ENCODE assay signal across 18 cellular contexts in the genomic region with DNA sequence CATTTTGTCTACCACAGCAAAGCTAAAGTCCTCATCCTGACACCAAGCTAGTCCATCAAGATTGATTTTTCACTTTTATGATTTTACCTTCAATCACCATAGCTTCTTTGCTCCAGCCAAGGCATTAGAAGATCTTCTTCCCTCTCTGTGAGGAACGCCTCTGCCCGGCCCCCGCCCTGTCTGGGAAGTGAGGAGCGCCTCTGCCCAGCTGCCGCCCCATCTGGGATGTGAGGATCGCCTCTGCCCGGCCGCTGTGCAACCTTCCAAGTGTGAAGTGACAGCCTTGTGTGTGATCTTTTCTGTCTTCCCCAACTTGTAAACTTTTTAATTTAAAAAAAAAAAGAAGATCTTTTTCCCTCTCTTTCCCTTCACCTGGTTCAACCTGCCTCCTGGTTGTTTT.
DNase-seq lines count a peak whose midpoint lies in the region; ATAC-seq, FAIRE-seq and TF ChIP-seq lines count a peak whose summit lies in the region.
"Had no signal": no experiment of that assay in that cellular context is flagged by ENCODE, and none has a peak within 500 bp of the region (broad histone marks: within the 10 kb centered on the region; RNA-seq: fewer than 3 reads in every experiment).

No MANE protein-coding gene starts in this region.

- H2AFZ ChIP-seq in GM23248 (no peak overlapping the region), GM23338 (0 out of 2 replicates have a peak overlapping the region, but pooled peaks have one; percentile 10)

- H4K20me1 ChIP-seq in GM23248 (ENCODE audit: insufficient read depth) (no peaks in the 10 kb centered on the region), GM23338 (replicated peaks; ENCODE audit: insufficient read depth) (no peaks in the 10 kb centered on the region)

- H3K4me1 ChIP-seq in GM23248 (ENCODE audit: insufficient read depth) (peaks cover 32% of the 10 kb centered on the region), GM23338 (ENCODE audit: insufficient read depth) (no peaks in the 10 kb centered on the region), kidney (ENCODE audit: control insufficient read depth in 1 of 2, insufficient read depth in 1 of 2, low read depth in 1 of 2, low read length in 2 of 2) (no peaks in the 10 kb centered on the region), upper lobe of right lung (no peaks in the 10 kb centered on the region)
- H3K4me1 ChIP-seq: Caco-2, HAP-1 had no signal

- peaks cover 2% of the 10 kb centered on the region for H3K27me3 Mint-ChIP-seq in GM23338 (ENCODE audit: insufficient read depth, low read depth, poor library complexity)

- H3K27me3 ChIP-seq in GM23248 (replicated peaks; ENCODE audit: insufficient read depth) = no peaks in the 10 kb centered on the region
- H3K27me3 ChIP-seq in GM23338 (ENCODE audit: insufficient read depth) = no peaks in the 10 kb centered on the region
- no peaks in the 10 kb centered on the region for H3K27me3 ChIP-seq in upper lobe of right lung

- H3K9me2 ChIP-seq in GM23248 (ENCODE audit: insufficient read depth) (no peaks in the 10 kb centered on the region), GM23338 (ENCODE audit: insufficient read depth) (no peaks in the 10 kb centered on the region; the same call in 1 of the 2 replicates)

- ATAC-seq in GM23338 (no peak), upper lobe of right lung (no peak), HG03442 (IDR thresholded peaks at IDR 0.05; ENCODE audit: unreplicated experiment) (no peak), GM21447 (IDR thresholded peaks at IDR 0.05; ENCODE audit: unreplicated experiment) (no peak)

- H3K27ac ChIP-seq in GM23248 (peak overlapping the region; percentile 82), GM23338 (ENCODE audit: low read depth) (no peak overlapping the region), kidney (ENCODE audit: low read depth in 2 of 2, low read length in 2 of 2) (no peak overlapping the region), upper lobe of right lung (no peak overlapping the region)

- H3K4me1 Mint-ChIP-seq in GM23338 = no peaks in the 10 kb centered on the region
- H3K4me1 Mint-ChIP-seq: CD4-positive, alpha-beta memory T cell had no signal

- H3K9ac ChIP-seq in GM23248 (peak overlapping the region; percentile 48; the same call in 1 of the 2 replicates), kidney (ENCODE audit: low read length in 2 of 2) (no peak overlapping the region)

- DNase-seq in GM23248 (no peak), GM23338 (ENCODE audit: low spot score) (no peak), kidney (peak; percentile 70), upper lobe of right lung (peak; percentile 52)
- DNase-seq: C1 segment of cervical spinal cord; Caco-2; CD4-positive, alpha-beta memory T cell; DMS53; DMS79 treated with DMSO at 0.1 percent for 48 hours; GF-D8; GOT3; HFFc6 had no signal

- in situ Hi-C loops in GM23248 (cut with MboI) = no loop called here

- TF ChIP-seq CTCF in GM23338 (conservative IDR thresholded peaks at IDR 0.05; ENCODE audit: low read depth in 2 of 2) = no peak
- no peak for TF ChIP-seq CTCF in kidney (IDR thresholded peaks at IDR 0.05; ENCODE audit: borderline replicate concordance, extremely low read depth, insufficient read depth)
- no peak for TF ChIP-seq CTCF in upper lobe of right lung (IDR thresholded peaks at IDR 0.05)

- peak overlapping the region; percentile 62 for H3K4me2 ChIP-seq in GM23248 (ENCODE audit: unreplicated experiment)
- H3K4me2 ChIP-seq in GM23338 = no peak overlapping the region

- H3K4me3 Mint-ChIP-seq in GM23338 = no peak overlapping the region
- H3K4me3 Mint-ChIP-seq: CD4-positive, alpha-beta memory T cell; HFFc6 had no signal

- H3K27ac Mint-ChIP-seq in GM23338 = no peak overlapping the region
- H3K27ac Mint-ChIP-seq: CD4-positive, alpha-beta memory T cell; HFFc6 had no signal

- no peaks in the 10 kb centered on the region for H3K36me3 ChIP-seq in GM23248 (ENCODE audit: low read depth)
- H3K36me3 ChIP-seq in GM23338 (ENCODE audit: insufficient read depth) = no peaks in the 10 kb centered on the region
- no peaks in the 10 kb centered on the region for H3K36me3 ChIP-seq in kidney (ENCODE audit: control insufficient read depth in 1 of 2, insufficient read depth in 2 of 2, low read length in 2 of 2)
- H3K36me3 ChIP-seq in upper lobe of right lung = no peaks in the 10 kb centered on the region
- H3K36me3 ChIP-seq: HAP-1 had no signal

- peaks cover 3% of the 10 kb centered on the region; the same call in 1 of the 3 replicates for H3K9me3 Mint-ChIP-seq in GM23338
- H3K9me3 Mint-ChIP-seq: HFFc6 had no signal

- H3K79me2 ChIP-seq in GM23248 (ENCODE audit: insufficient read depth) (peaks cover 31% of the 10 kb centered on the region), GM23338 (replicated peaks; ENCODE audit: insufficient read depth) (no peaks in the 10 kb centered on the region)

- H3K9me3 ChIP-seq in GM23248 (ENCODE audit: low read depth) (no peaks in the 10 kb centered on the region), kidney (ENCODE audit: control insufficient read depth in 1 of 2, low read length in 2 of 2) (no peaks in the 10 kb centered on the region), upper lobe of right lung (no peaks in the 10 kb centered on the region)
- H3K9me3 ChIP-seq: Caco-2, HAP-1 had no signal

- H3K36me3 Mint-ChIP-seq in GM23338 (ENCODE audit: low read depth) = no peaks in the 10 kb centered on the region
- H3K36me3 Mint-ChIP-seq: CD4-positive, alpha-beta memory T cell had no signal

- H3K4me3 ChIP-seq in GM23248 (no peak overlapping the region), GM23338 (no peak overlapping the region), kidney (ENCODE audit: low read length in 2 of 2) (no peak overlapping the region), upper lobe of right lung (no peak overlapping the region)
- H3K4me3 ChIP-seq: HAP-1 had no signal

- WGBS in GM23248 (ENCODE audit: low coverage in 1 of 2, low lambda C conversion rate in 2 of 2, missing lambda C conversion rate in 2 of 2), 2 experiments = 95 to 98% methylated on average over 8 of the region's 8 CpGs

- no peak for FAIRE-seq in kidney (lab: Jason Lieb, UNC)
- FAIRE-seq: GM12891, GM18507, H54 had no signal

- intact Hi-C loops in kidney (cut with DNase I) = no loop called here
- intact Hi-C loops in upper lobe of right lung (cut with DNase I) = no loop called here

- H3F3A ChIP-seq in GM23248 (ENCODE audit: insufficient read depth) (peaks cover 31% of the 10 kb centered on the region), GM23338 (replicated peaks; ENCODE audit: low read depth) (no peaks in the 10 kb centered on the region)

TF ChIP-seq in GM23338, 12 proteins besides CTCF, POLR2A, EP300 and RAD21 (continues in another document):
- no peak for TF ChIP-seq POLR2AphosphoS5 (IDR thresholded peaks at IDR 0.05; ENCODE audit: low read depth)
- no peak for TF ChIP-seq NANOG (IDR thresholded peaks at IDR 0.05; ENCODE audit: borderline replicate concordance)
- no peak for TF ChIP-seq ZNF331 (CRISPR knock-in tag; IDR thresholded peaks at IDR 0.05; ENCODE audit: low read depth)
- TF ChIP-seq EZH2phosphoT487 (IDR thresholded peaks at IDR 0.05; ENCODE audit: unreplicated experiment) = no peak
- TF ChIP-seq STAT1 (IDR thresholded peaks at IDR 0.05; ENCODE audit: unreplicated experiment) = no peak
- TF ChIP-seq ZNF114 (CRISPR knock-in tag; IDR thresholded peaks at IDR 0.05) = no peak
- TF ChIP-seq CREB1 (CRISPR knock-in tag; IDR thresholded peaks at IDR 0.05; ENCODE audit: low read depth) = no peak

Comparison
In these comparisons a context has a peak if more than half of its experiments do, and no peak if none do; other contexts are left out.
1. DNase-seq: peak in kidney (single experiment) and upper lobe of right lung (single experiment); none in GM23248 (single experiment) and GM23338 (single experiment).